In genomic region chr22:43901976-43902643, GRCh38 we compare ENCODE assay signal across 13 cellular contexts. TPM values are rescaled to one million over a fixed set of nuclear protein-coding genes. Genes with fewer than 3 reads are reported as not detected.
A peak's percentile ranks its signal among the peaks of the same experiment; 100 is the strongest.
DNase-seq lines count a peak whose midpoint lies in the region; ATAC-seq and TF ChIP-seq lines count a peak whose summit lies in the region.
"Had no signal": no experiment of that assay in that cellular context is flagged by ENCODE, and none has a peak within 500 bp of the region (broad histone marks: within the 10 kb centered on the region; RNA-seq: fewer than 3 reads in every experiment).

No MANE protein-coding gene starts in this region.

- H3K36me3 ChIP-seq in osteoblast (ENCODE audit: insufficient read depth, low read length), result no peaks in the 10 kb centered on the region
- H3K36me3 ChIP-seq: neural progenitor cell had no signal

- no peaks in the 10 kb centered on the region for H3K79me2 ChIP-seq in osteoblast (ENCODE audit: insufficient read depth, low read length)

- no peak overlapping the region for H3K4me3 ChIP-seq in osteoblast (ENCODE audit: insufficient read depth, low read length)
- H3K4me3 ChIP-seq: neural progenitor cell had no signal

- no peaks in the 10 kb centered on the region for H3K4me1 Mint-ChIP-seq in activated naive CD8-positive, alpha-beta T cell treated with anti-CD3 and anti-CD28 coated beads for 36 hours

- no peak overlapping the region for H2AFZ ChIP-seq in osteoblast (ENCODE audit: low read length)
- H2AFZ ChIP-seq: neural progenitor cell had no signal

- no peaks in the 10 kb centered on the region for H3K27me3 ChIP-seq in osteoblast (ENCODE audit: insufficient read depth, low read length)
- H3K27me3 ChIP-seq: neural progenitor cell had no signal

- no peak for ATAC-seq in HG03196 (IDR thresholded peaks at IDR 0.05; ENCODE audit: unreplicated experiment)
- ATAC-seq in HG02571 (IDR thresholded peaks at IDR 0.05; ENCODE audit: unreplicated experiment), result no peak

- TF ChIP-seq CTCF in RWPE1 (conservative IDR thresholded peaks at IDR 0.05; ENCODE audit: low read depth) (no peak), osteoblast (IDR thresholded peaks at IDR 0.05; ENCODE audit: extremely low read depth, low read depth, low read length) (no peak)

- POLR2A ChIA-PET in RWPE1 (lab: Yijun Ruan, JAX; ENCODE audit: low non-redundant PET), result no interaction called here

- no peaks in the 10 kb centered on the region for H3K9me3 ChIP-seq in osteoblast (ENCODE audit: low read depth, low read length)

- H4K20me1 ChIP-seq in osteoblast (ENCODE audit: insufficient read depth, low read length), result no peaks in the 10 kb centered on the region

- no peaks in the 10 kb centered on the region for H3K9me3 Mint-ChIP-seq in activated naive CD8-positive, alpha-beta T cell treated with anti-CD3 and anti-CD28 coated beads for 36 hours

- no peak overlapping the region for H3K4me3 Mint-ChIP-seq in activated naive CD8-positive, alpha-beta T cell treated with anti-CD3 and anti-CD28 coated beads for 36 hours
- H3K4me3 Mint-ChIP-seq: activated naive CD8-positive, alpha-beta T cell; neural progenitor cell had no signal

- H3K27ac ChIP-seq in RWPE1 (peak overlapping the region; percentile 60), epithelial cell of prostate (peak overlapping the region; percentile 29), osteoblast (ENCODE audit: low read depth, low read length) (no peak overlapping the region)
- H3K27ac ChIP-seq: neural progenitor cell had no signal

- H3K27me3 Mint-ChIP-seq in activated naive CD8-positive, alpha-beta T cell treated with anti-CD3 and anti-CD28 coated beads for 36 hours, result no peaks in the 10 kb centered on the region

- no peaks in the 10 kb centered on the region for H3K36me3 Mint-ChIP-seq in activated naive CD8-positive, alpha-beta T cell treated with anti-CD3 and anti-CD28 coated beads for 36 hours
- H3K36me3 Mint-ChIP-seq: activated naive CD8-positive, alpha-beta T cell; neural progenitor cell had no signal

- CTCF ChIA-PET in RWPE1 (lab: Yijun Ruan, JAX), result interaction anchor here (0.9 kb wide), 1 partner anchor 43 kb away, joined by 3 read pairs; no protein-coding TSS in a partner anchor

- DNase-seq in ELR (ENCODE audit: low read depth), result peak; percentile 93
- peak; percentile 39 for DNase-seq in RWPE1 (ENCODE audit: low spot score)
- no peak for DNase-seq in epithelial cell of prostate (ENCODE audit: low read depth, low spot score)
- peak; percentile 88 for DNase-seq in osteoblast (ENCODE audit: insufficient read length, low spot score, missing footprints)
- no peak for DNase-seq in DMS114 treated with DMSO at 0.1 percent for 48 hours (lab: John Stamatoyannopoulos, UW; ENCODE audit: unreplicated experiment)
- no peak for DNase-seq in activated naive CD8-positive, alpha-beta T cell treated with anti-CD3 and anti-CD28 coated beads for 36 hours
- DNase-seq: activated CD8-positive, alpha-beta memory T cell treated with anti-CD3 and anti-CD28 coated beads, Interleukin-2, amount 50 U/mL, for 4 hours; Calu3; substantia nigra had no signal

- peaks cover 16% of the 10 kb centered on the region for H3K4me1 ChIP-seq in osteoblast (ENCODE audit: insufficient read depth, low read length)
- H3K4me1 ChIP-seq: neural progenitor cell had no signal

- H3K27ac Mint-ChIP-seq in activated naive CD8-positive, alpha-beta T cell treated with anti-CD3 and anti-CD28 coated beads for 36 hours, result no peak overlapping the region
- H3K27ac Mint-ChIP-seq: activated naive CD8-positive, alpha-beta T cell; neural progenitor cell had no signal

- peak overlapping the region; percentile 24 for H3K4me2 ChIP-seq in osteoblast (ENCODE audit: insufficient read depth, low read length)
- H3K4me2 ChIP-seq: neural progenitor cell had no signal

RNA-seq across cellular contexts. Expression of gene PNPLA5, which starts 10.3 kb away (rescaled TPM):
- total RNA-seq in osteoblast, result not detected in 2 replicates
- not detected for total RNA-seq in activated naive CD8-positive, alpha-beta T cell treated with anti-CD3 and anti-CD28 coated beads for 36 hours
- total RNA-seq: Calu3 had no signal

RNA-seq across cellular contexts. Expression of gene PNPLA3, which starts 21.5 kb away (rescaled TPM):
- 8.3 and 14.1 TPM in 2 replicates for total RNA-seq in osteoblast
- under 1 TPM; 0.39 to 0.52 TPM for total RNA-seq in activated naive CD8-positive, alpha-beta T cell treated with anti-CD3 and anti-CD28 coated beads for 36 hours

RNA-seq across cellular contexts. Expression of gene SULT4A1, which starts 39.8 kb away (rescaled TPM):
- total RNA-seq in osteoblast, result under 0.01 TPM in 1 of 2 replicates, not detected in the other
- under 1 TPM in 1 of 2 experiments, not detected in 1; 0.29 TPM for total RNA-seq in activated naive CD8-positive, alpha-beta T cell treated with anti-CD3 and anti-CD28 coated beads for 36 hours

RNA-seq across cellular contexts. Expression of gene SAMM50, which starts 53.1 kb away (rescaled TPM):
- total RNA-seq in osteoblast, result 36.6 and 41.5 TPM in 2 replicates
- 10 to 100 TPM; 59.0 to 62.3 TPM for total RNA-seq in activated naive CD8-positive, alpha-beta T cell treated with anti-CD3 and anti-CD28 coated beads for 36 hours

Comparison
In these comparisons a context has a peak if more than half of its experiments do, and no peak if none do; other contexts are left out.
1. DNase-seq: peak in ELR (single experiment), RWPE1 (single experiment) and osteoblast (single experiment); none in epithelial cell of prostate (single experiment), DMS114 treated with DMSO at 0.1 percent for 48 hours (single experiment) and activated naive CD8-positive, alpha-beta T cell treated with anti-CD3 and anti-CD28 coated beads for 36 hours (single experiment).